Comparison of ENCODE assay signal across 8 cellular contexts in genomic region chr18:31819106-31819924, GRCh38. TPM values are rescaled to one million over a fixed set of nuclear protein-coding genes. Genes with fewer than 3 reads are reported as not detected.
A peak's percentile ranks its signal among the peaks of the same experiment; 100 is the strongest.
DNase-seq lines count a peak whose midpoint lies in the region; ATAC-seq, FAIRE-seq and TF ChIP-seq lines count a peak whose summit lies in the region.

No MANE protein-coding gene starts in this region.

- CTCF ChIA-PET in HCT116 (lab: Charles Lee): interaction anchor here (0.7 to 1.3 kb wide), 4 partner anchors 206 to 839 kb away, joined by 3 to 5 read pairs (median 3); no protein-coding TSS in a partner anchor

- DNase-seq in Right ventricle myocardium superior (no peak), Right ventricle myocardium inferior (ENCODE audit: missing footprints) (no peak), HCT116 (ENCODE audit: low read depth, low spot score) (peak; percentile 39), NCI-H1092 treated with DMSO at 0.1 percent for 48 hours (lab: John Stamatoyannopoulos, UW) (peak; percentile 62), SW480 (ENCODE audit: low spot score) (peak; percentile 27), frontal cortex (ENCODE audit: low spot score in 2 of 2) (peak in 1 of 2 donors; percentile 13), putamen (ENCODE audit: low spot score) (peak; percentile 7)
- no peak for DNase-seq in activated CD4-positive, CD25-positive, alpha-beta regulatory T cell (lab: John Stamatoyannopoulos, UW)

- peak; percentile 82 for TF ChIP-seq RAD21 in HCT116 (IDR thresholded peaks at IDR 0.05; ENCODE audit: low read depth)

- no TSS peak for BruUV-seq in HCT116 (replicated peaks; lab: Mats Ljungman, UMichigan)

- no peak overlapping the region for H3K9ac ChIP-seq in HCT116 (ENCODE audit: low read length)

- POLR2A ChIA-PET in HCT116 (lab: Charles Lee): no interaction called here

- H3K36me3 ChIP-seq in HCT116 (ENCODE audit: control insufficient read depth in 1 of 2, insufficient read depth in 2 of 2, low read length in 2 of 2): no peaks in the 10 kb centered on the region

- H4K20me1 ChIP-seq in HCT116 (ENCODE audit: insufficient read depth): no peaks in the 10 kb centered on the region

- no peak overlapping the region for H3K4me2 ChIP-seq in HCT116 (ENCODE audit: low read length)

- H3K4me3 ChIP-seq in HCT116 (replicated peaks in 1 of 2; ENCODE audit: low read depth in 1 of 2, low read length in 2 of 2): no peak overlapping the region

- no peaks in the 10 kb centered on the region for H3K27me3 ChIP-seq in HCT116 (ENCODE audit: insufficient read depth, low read length)

- RAD21 ChIA-PET in HCT116 (lab: Charles Lee; ENCODE audit: low non-redundant PET in 1 of 2, low total read pairs in 2 of 2, uncharacterized antibody in 2 of 2, unreplicated experiment in 2 of 2): no interaction called here

- no peaks in the 10 kb centered on the region for H3K9me3 ChIP-seq in HCT116 (ENCODE audit: control insufficient read depth in 1 of 2, insufficient read depth in 1 of 2, low read depth in 1 of 2, low read length in 2 of 2)

- H3K4me1 ChIP-seq in HCT116 (ENCODE audit: control insufficient read depth in 1 of 2, insufficient read depth in 2 of 2, low read length in 2 of 2): no peaks in the 10 kb centered on the region

- no peaks in the 10 kb centered on the region for H3K79me2 ChIP-seq in HCT116 (ENCODE audit: insufficient read depth, low read length)

- ATAC-seq in Right ventricle myocardium superior (ENCODE audit: poor library complexity) (peak; percentile 49), Right ventricle myocardium inferior (no peak), HCT116 (peak; percentile 84)

- FAIRE-seq in frontal cortex (lab: Jason Lieb, UNC): peak; percentile 24

- intact Hi-C loops in Right ventricle myocardium superior (cut with DNase I): loop anchor here (5.0 kb wide), 2 partner anchors 77 to 262 kb away; no protein-coding TSS in a partner anchor
- intact Hi-C loops in Right ventricle myocardium inferior (cut with DNase I): loop anchor here (2.0 kb wide), 1 partner anchor 263 kb away; no protein-coding TSS in a partner anchor
- intact Hi-C loops in HCT116 (cut with micrococcal nuclease): loop anchor here (1.0 to 2.0 kb wide), 3 partner anchors 263 to 849 kb away; no protein-coding TSS in a partner anchor

- H2AFZ ChIP-seq in HCT116 (ENCODE audit: low read depth, low read length, poor library complexity, severe bottlenecking): peak overlapping the region; percentile 50

- TF ChIP-seq CTCF in HCT116 (IDR thresholded peaks at IDR 0.05 in 2 of 3, conservative IDR thresholded peaks at IDR 0.05 in 1 of 3; ENCODE audit: borderline replicate concordance in 1 of 3, insufficient read depth in 1 of 3, low read depth in 2 of 3, low read length in 2 of 3): peak; percentile 68 to 82 (median 70); a peak in 5 of 6 replicates

- no peak overlapping the region for H3K27ac ChIP-seq in HCT116 (ENCODE audit: low read depth, low read length)

- no peaks in the 10 kb centered on the region for H3K9me2 ChIP-seq in HCT116 (ENCODE audit: insufficient read depth)

- no peak for TF ChIP-seq POLR2A in HCT116 (IDR thresholded peaks at IDR 0.05; ENCODE audit: borderline replicate concordance, extremely low read depth, insufficient read depth, insufficient read length)

TF ChIP-seq in HCT116, 20 proteins besides CTCF, POLR2A, EP300 and RAD21:
- TF ChIP-seq EZH2 (IDR thresholded peaks at IDR 0.05) (no peak), POLR2AphosphoS5 (IDR thresholded peaks at IDR 0.05; ENCODE audit: low read depth, low read length) (no peak), CEBPB (IDR thresholded peaks at IDR 0.05; ENCODE audit: low read depth) (no peak), SP1 (IDR thresholded peaks at IDR 0.05; ENCODE audit: low read depth) (peak; percentile 15; the same call in 1 of the 2 replicates)

RNA-seq across cellular contexts. Expression of gene SLC25A52, which starts 58.6 kb away (rescaled TPM):
- total RNA-seq in Right ventricle myocardium superior (not detected), Right ventricle myocardium inferior (not detected), HCT116 (2021; ENCODE audit: unreplicated experiment) (not detected), frontal cortex (0.41 TPM)
- polyA plus RNA-seq in HCT116 (2012): not detected in 2 replicates

Comparison
In these comparisons a context has a peak if more than half of its experiments do, and no peak if none do; other contexts are left out.
1. DNase-seq: peak in HCT116 (single experiment), NCI-H1092 treated with DMSO at 0.1 percent for 48 hours (single experiment), SW480 (single experiment) and putamen (single experiment); none in Right ventricle myocardium superior (single experiment), Right ventricle myocardium inferior (single experiment) and activated CD4-positive, CD25-positive, alpha-beta regulatory T cell (0 of 4).